18 cellular contexts compared by ENCODE assay signal in genomic region chr1:160247053-160247452, GRCh38. TPM values are rescaled to one million over a fixed set of nuclear protein-coding genes. Genes with fewer than 3 reads are reported as not detected.
"Had no signal": no experiment of that assay in that cellular context is flagged by ENCODE, and none has a peak within 500 bp of the region (broad histone marks: within the 10 kb centered on the region; RNA-seq: fewer than 3 reads in every experiment).

No MANE protein-coding gene starts in this region.

- ATAC-seq: esophagus mucosa; stimulated activated naive B cell treated with anti-CD40 and anti-IgM and Interleukin-4, amounts not matched to agents 10 μg/mL and 1 μg/mL and 100 μg/mL, for 72 hours; T-helper 17 cell had no signal

- DNase-seq: activated CD4-positive, alpha-beta memory T cell treated with anti-CD3 and anti-CD28 coated beads, Interleukin-2, amount 10 ng/mL, durations not matched to agents 7 days and 5 days; activated CD4-positive, alpha-beta T cell treated with anti-CD3 and anti-CD28 coated beads for 4 hours; activated effector memory CD4-positive, alpha-beta T cell treated with anti-CD3 and anti-CD28 coated beads, Interleukin-2, amount 50 U/mL, for 16 hours; activated T-cell treated with anti-CD3 and anti-CD28 coated beads, Interleukin-2, amount 50 U/mL, for 24 hours; adrenal gland; central memory CD4-positive, alpha-beta T cell; glutamatergic neuron; left cardiac atrium; mesendoderm; nephron progenitor cell; stimulated activated CD4-positive, alpha-beta T cell treated with anti-CD3 and anti-CD28 coated beads, Interleukin-15, amount 100 ng/mL, for 24 hours; stimulated activated CD4-positive, alpha-beta T cell treated with anti-CD3 and anti-CD28 coated beads, Interleukin-4, amount 100 ng/mL, for 1 hour; stimulated activated naive B cell treated with anti-CD40 and anti-IgM and Interleukin-4, amounts not matched to agents 10 μg/mL and 1 μg/mL and 100 μg/mL, for 72 hours; T-helper 17 cell; thyroid gland; WERI-Rb-1 had no signal

- H3K9me3 Mint-ChIP-seq: activated CD4-positive, alpha-beta memory T cell treated with anti-CD3 and anti-CD28 coated beads, Interleukin-2, amount 10 ng/mL, durations not matched to agents 7 days and 5 days; activated naive CD4-positive, alpha-beta T cell treated with anti-CD3 and anti-CD28 coated beads, Interleukin-2, amount 50 U/mL, for 24 hours; activated T-cell treated with anti-CD3 and anti-CD28 coated beads, Interleukin-2, amount 50 U/mL, for 24 hours; nephron progenitor cell; stimulated activated naive B cell treated with anti-CD40 and anti-IgM and Interleukin-4, amounts not matched to agents 10 μg/mL and 1 μg/mL and 100 μg/mL, for 72 hours had no signal

- H3K27me3 Mint-ChIP-seq: activated CD4-positive, alpha-beta memory T cell treated with anti-CD3 and anti-CD28 coated beads, Interleukin-2, amount 10 ng/mL, durations not matched to agents 7 days and 5 days; activated naive CD4-positive, alpha-beta T cell treated with anti-CD3 and anti-CD28 coated beads, Interleukin-2, amount 50 U/mL, for 24 hours; activated T-cell treated with anti-CD3 and anti-CD28 coated beads, Interleukin-2, amount 50 U/mL, for 24 hours; stimulated activated naive B cell treated with anti-CD40 and anti-IgM and Interleukin-4, amounts not matched to agents 10 μg/mL and 1 μg/mL and 100 μg/mL, for 72 hours; T-helper 17 cell had no signal

- H3K27ac Mint-ChIP-seq: activated CD4-positive, alpha-beta memory T cell treated with anti-CD3 and anti-CD28 coated beads, Interleukin-2, amount 10 ng/mL, durations not matched to agents 7 days and 5 days; activated naive CD4-positive, alpha-beta T cell treated with anti-CD3 and anti-CD28 coated beads, Interleukin-2, amount 50 U/mL, for 24 hours; activated T-cell treated with anti-CD3 and anti-CD28 coated beads, Interleukin-2, amount 50 U/mL, for 24 hours; stimulated activated naive B cell treated with anti-CD40 and anti-IgM and Interleukin-4, amounts not matched to agents 10 μg/mL and 1 μg/mL and 100 μg/mL, for 72 hours had no signal

- H3K36me3 Mint-ChIP-seq: activated naive CD4-positive, alpha-beta T cell treated with anti-CD3 and anti-CD28 coated beads, Interleukin-2, amount 50 U/mL, for 24 hours had no signal

- H3K4me3 Mint-ChIP-seq: activated CD4-positive, alpha-beta memory T cell treated with anti-CD3 and anti-CD28 coated beads, Interleukin-2, amount 10 ng/mL, durations not matched to agents 7 days and 5 days; activated naive CD4-positive, alpha-beta T cell treated with anti-CD3 and anti-CD28 coated beads, Interleukin-2, amount 50 U/mL, for 24 hours; activated T-cell treated with anti-CD3 and anti-CD28 coated beads, Interleukin-2, amount 50 U/mL, for 24 hours; nephron progenitor cell; stimulated activated naive B cell treated with anti-CD40 and anti-IgM and Interleukin-4, amounts not matched to agents 10 μg/mL and 1 μg/mL and 100 μg/mL, for 72 hours; T-helper 17 cell had no signal

RNA-seq across cellular contexts. Expression of gene CASQ1, which starts 56.7 kb away (rescaled TPM):
- total RNA-seq: T-helper 17 cell, thyroid gland had no signal
